ENCODE assay signal across 8 cellular contexts in the genomic region with DNA sequence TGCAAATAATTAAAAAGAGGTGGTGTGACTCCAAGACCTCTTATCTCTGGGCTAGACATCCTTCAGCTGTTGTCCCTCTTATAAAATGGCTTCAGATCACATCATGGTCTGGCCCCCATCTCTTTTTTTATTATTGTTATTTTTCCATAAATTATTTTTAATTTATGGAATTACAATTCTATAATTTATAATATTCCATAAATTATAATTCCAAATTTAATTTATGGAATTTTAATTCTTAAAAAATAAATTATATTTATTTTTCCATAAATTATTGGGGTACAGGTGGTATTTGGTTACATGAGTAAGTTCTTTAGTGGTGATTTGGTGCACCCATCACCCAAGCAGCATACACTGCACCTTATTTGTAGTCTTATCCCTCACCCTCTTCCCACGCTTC.
"Had no signal": no experiment of that assay in that cellular context is flagged by ENCODE, and none has a peak within 500 bp of the region (broad histone marks: within the 10 kb centered on the region; RNA-seq: fewer than 3 reads in every experiment).

No MANE protein-coding gene starts in this region.

- H3K27ac Mint-ChIP-seq: GM23338, H9 had no signal

- DNase-seq: H9, HCEC 1CT, IMR-90 had no signal

- ATAC-seq: GM23338, K562 had no signal

- H3K4me3 Mint-ChIP-seq: GM23338, H9 had no signal

- H3K4me3 ChIP-seq: GM23338, K562 had no signal

- H3K9me3 Mint-ChIP-seq: GM23338 had no signal

- H3K4me1 Mint-ChIP-seq: GM23338 had no signal

- FAIRE-seq: H1, H54, HTR-8/SVneo, K562 had no signal
